In the genomic region with DNA sequence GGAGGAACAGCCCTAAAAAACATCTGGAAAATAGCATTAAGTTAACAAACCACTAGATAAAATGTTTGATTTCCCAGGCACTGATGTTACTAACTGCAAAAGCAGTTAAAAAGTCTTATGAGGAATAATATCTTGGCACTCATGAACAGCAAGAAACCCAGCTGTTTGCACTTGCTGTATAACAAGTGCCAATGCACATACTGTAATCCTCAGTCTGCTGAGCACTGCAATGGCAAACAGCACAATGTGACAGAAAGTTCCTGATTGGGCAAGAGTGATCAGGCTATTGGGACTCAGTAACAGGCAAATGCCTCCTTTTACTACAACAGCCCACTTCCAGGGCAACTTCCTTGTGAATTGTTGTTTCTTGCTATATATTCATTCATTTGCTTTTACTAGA, we compare ENCODE assay signal across 1 cellular context.
TF ChIP-seq lines count a peak whose summit lies in the region.

No MANE protein-coding gene starts in this region.

TF ChIP-seq in HepG2, 621 proteins besides CTCF, POLR2A, EP300 and RAD21:
- TF ChIP-seq CEBPB (IDR thresholded peaks at IDR 0.05; ENCODE audit: borderline replicate concordance, low read depth, low read length) (0 out of 2 replicates have a peak, but pooled peaks have one; percentile 9), ZNF296 (CRISPR knock-in tag; conservative IDR thresholded peaks at IDR 0.05) (no peak), TEAD2 (CRISPR knock-in tag; IDR thresholded peaks at IDR 0.05) (no peak)
